Comparison of ENCODE assay signal across 8 cellular contexts in genomic region chr3:9862391-9863235, GRCh38. TPM values are rescaled to one million over a fixed set of nuclear protein-coding genes. Genes with fewer than 3 reads are reported as not detected.
A peak's percentile ranks its signal among the peaks of the same experiment; 100 is the strongest.
DNase-seq lines count a peak whose midpoint lies in the region; ATAC-seq and TF ChIP-seq lines count a peak whose summit lies in the region.

No MANE protein-coding gene starts in this region.

- TF ChIP-seq POLR2A in GM18505 (IDR thresholded peaks at IDR 0.05; ENCODE audit: borderline replicate concordance, extremely low read depth, insufficient read depth, insufficient read length): no peak

- no peak overlapping the region for H3K27ac ChIP-seq in AG04450 (ENCODE audit: low read depth, low read length)

- no peak overlapping the region for H3K4me3 ChIP-seq in AG04450 (ENCODE audit: low read depth, low read length)

- no peak for DNase-seq in AG04450 (ENCODE audit: low read depth, low spot score)
- peak; percentile 26 for DNase-seq in HT-29 (ENCODE audit: low spot score)
- peak; percentile 37 for DNase-seq in astrocyte of the hippocampus (ENCODE audit: low read depth, low spot score)
- DNase-seq in iris pigment epithelial cell (ENCODE audit: low read depth): peak; percentile 39
- peak; percentile 17 to 29 for DNase-seq in stimulated activated CD4-positive, alpha-beta T cell treated with anti-CD3 and anti-CD28 coated beads, Interleukin-1b, Interleukin-23, amount 100 ng/mL, for 4 hours (ENCODE audit: low read depth in 2 of 2)
- DNase-seq in NCI-H510A (lab: John Stamatoyannopoulos, UW): no peak
- DNase-seq in superior temporal gyrus (ENCODE audit: extremely low spot score): no peak

- POLR2A ChIA-PET in AG04450 (lab: Yijun Ruan, JAX): interaction anchor here (0.6 kb wide), 1 partner anchor 504 kb away, joined by 5 read pairs; no protein-coding TSS in a partner anchor

- no peaks in the 10 kb centered on the region for H3K27me3 ChIP-seq in AG04450 (ENCODE audit: control insufficient read depth, insufficient read depth, low read length)

- peak; percentile 36 for TF ChIP-seq CTCF in AG04450 (IDR thresholded peaks at IDR 0.05; ENCODE audit: low read depth, low read length)

- no peaks in the 10 kb centered on the region; the same call in 1 of the 2 replicates for H3K9me3 ChIP-seq in AG04450 (ENCODE audit: control insufficient read depth, insufficient read depth, low read length)

- ATAC-seq in GM18505 (IDR thresholded peaks at IDR 0.05; ENCODE audit: unreplicated experiment): no peak

- CTCF ChIA-PET in AG04450 (lab: Charles Lee): no interaction called here

RNA-seq across cellular contexts. Expression of gene CIDEC, which starts 17.4 kb away (rescaled TPM):
- polyA plus RNA-seq in AG04450 (2011; rRNA removed): not detected in 2 replicates
- not detected in 2 replicates for polyA minus RNA-seq in AG04450 (2011; rRNA and poly(A)+ RNA removed)
- total RNA-seq in HT-29 (2014; rRNA removed; shearing (Covaris generic)): 0.61 and 1.5 TPM in 2 replicates

RNA-seq across cellular contexts. Expression of gene RPUSD3, which starts 18.8 kb away (rescaled TPM):
- polyA plus RNA-seq in AG04450 (2011; rRNA removed): 29.0 and 34.2 TPM in 2 replicates
- 22.7 and 31.5 TPM in 2 replicates for polyA minus RNA-seq in AG04450 (2011; rRNA and poly(A)+ RNA removed)
- 21.3 and 25.8 TPM in 2 replicates for total RNA-seq in HT-29 (2014; rRNA removed; shearing (Covaris generic))

RNA-seq across cellular contexts. Expression of gene JAGN1, which starts 27.8 kb away (rescaled TPM):
- polyA plus RNA-seq in AG04450 (2011; rRNA removed): 44.4 and 47.9 TPM in 2 replicates
- 38.3 and 45.5 TPM in 2 replicates for polyA minus RNA-seq in AG04450 (2011; rRNA and poly(A)+ RNA removed)
- total RNA-seq in HT-29 (2014; rRNA removed; shearing (Covaris generic)): 24.0 and 26.0 TPM in 2 replicates

RNA-seq across cellular contexts. Expression of gene IL17RE, which starts 40.0 kb away (rescaled TPM):
- polyA plus RNA-seq in AG04450 (2011; rRNA removed): 2.0 and 2.1 TPM in 2 replicates
- polyA minus RNA-seq in AG04450 (2011; rRNA and poly(A)+ RNA removed): 3.5 and 5.1 TPM in 2 replicates
- total RNA-seq in HT-29 (2014; rRNA removed; shearing (Covaris generic)): 13.4 and 17.0 TPM in 2 replicates

RNA-seq across cellular contexts. Expression of gene TTLL3, which starts 52.6 kb away (rescaled TPM):
- polyA plus RNA-seq in AG04450 (2011; rRNA removed): 17.8 and 22.4 TPM in 2 replicates
- polyA minus RNA-seq in AG04450 (2011; rRNA and poly(A)+ RNA removed): 15.5 and 22.4 TPM in 2 replicates
- total RNA-seq in HT-29 (2014; rRNA removed; shearing (Covaris generic)): 3.4 and 5.3 TPM in 2 replicates

Comparison
In these comparisons a context has a peak if more than half of its experiments do, and no peak if none do; other contexts are left out.
1. DNase-seq: peak in HT-29 (single experiment), astrocyte of the hippocampus (single experiment), iris pigment epithelial cell (single experiment) and stimulated activated CD4-positive, alpha-beta T cell treated with anti-CD3 and anti-CD28 coated beads, Interleukin-1b, Interleukin-23, amount 100 ng/mL, for 4 hours (2 of 2); none in AG04450 (single experiment), NCI-H510A (single experiment) and superior temporal gyrus (single experiment).